ENCODE assay signal across 1 cellular context in the genomic region with DNA sequence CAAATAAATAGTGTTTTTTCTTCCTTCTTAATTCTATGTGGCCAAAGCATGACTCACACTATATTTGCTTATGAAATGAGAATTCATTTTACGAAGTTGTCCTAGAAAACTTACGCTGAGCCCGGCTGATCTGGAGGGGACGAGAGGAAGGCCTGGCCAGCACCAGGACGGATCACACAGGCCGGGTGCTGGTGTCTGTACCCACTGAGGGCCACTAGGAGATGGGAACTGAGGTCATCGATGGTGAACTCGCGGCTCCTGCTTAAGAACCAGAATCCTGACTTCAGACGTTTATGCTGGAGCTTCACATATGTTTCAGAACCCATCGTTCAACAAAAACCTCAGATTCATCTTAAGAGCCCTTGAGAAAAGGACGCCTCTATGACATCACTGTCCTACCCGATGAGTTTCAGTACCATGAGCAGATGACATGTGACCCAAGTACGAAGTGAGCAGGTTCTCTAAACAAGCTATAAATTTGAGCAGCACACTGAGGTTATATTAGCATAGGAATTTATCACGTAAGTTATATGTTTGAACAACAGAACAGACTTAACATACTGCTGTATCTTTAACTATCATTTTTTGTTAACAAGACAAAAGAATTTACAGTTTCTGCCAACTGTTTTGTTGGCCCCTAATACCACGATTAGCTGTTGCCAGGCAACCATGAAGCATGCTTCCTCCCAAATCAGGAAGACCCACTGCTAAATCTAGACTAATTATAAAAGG.
A peak's percentile ranks its signal among the peaks of the same experiment; 100 is the strongest.
TF ChIP-seq lines count a peak whose summit lies in the region.

No MANE protein-coding gene starts in this region.

TF ChIP-seq in GM12878, 131 proteins besides CTCF, POLR2A, EP300 and RAD21 (continued from another document):
- TF ChIP-seq PRDM15 (CRISPR knock-in tag; IDR thresholded peaks at IDR 0.05) = no peak
- TF ChIP-seq ATF2 (IDR thresholded peaks at IDR 0.05; ENCODE audit: low read length) = peak; percentile 86
- no peak for TF ChIP-seq MYC (IDR thresholded peaks at IDR 0.05; ENCODE audit: insufficient read depth, insufficient read length, insufficient replicate concordance, low read length, severe bottlenecking)
- no peak for TF ChIP-seq HDAC6 (IDR thresholded peaks at IDR 0.05; ENCODE audit: unreplicated experiment)
- TF ChIP-seq ZNF274 (IDR thresholded peaks at IDR 0.05; ENCODE audit: insufficient read depth, insufficient read length) = no peak
- no peak for TF ChIP-seq ZNF592 (IDR thresholded peaks at IDR 0.05)
- TF ChIP-seq TAF1 (IDR thresholded peaks at IDR 0.05; ENCODE audit: borderline replicate concordance, low read depth, low read length) = no peak
- TF ChIP-seq SPI1 (IDR thresholded peaks at IDR 0.05; ENCODE audit: borderline replicate concordance, insufficient read depth, low read depth, low read length) = no peak
- no peak for TF ChIP-seq RCOR1 (conservative IDR thresholded peaks at IDR 0.05; ENCODE audit: low read depth, low read length)
- TF ChIP-seq MXI1 (IDR thresholded peaks at IDR 0.05; ENCODE audit: low read depth, low read length) = 0 out of 2 replicates have a peak, but pooled peaks have one; percentile 51
- TF ChIP-seq CHD4 (IDR thresholded peaks at IDR 0.05) = no peak
